ENCODE assay signal across 8 cellular contexts in the genomic region with DNA sequence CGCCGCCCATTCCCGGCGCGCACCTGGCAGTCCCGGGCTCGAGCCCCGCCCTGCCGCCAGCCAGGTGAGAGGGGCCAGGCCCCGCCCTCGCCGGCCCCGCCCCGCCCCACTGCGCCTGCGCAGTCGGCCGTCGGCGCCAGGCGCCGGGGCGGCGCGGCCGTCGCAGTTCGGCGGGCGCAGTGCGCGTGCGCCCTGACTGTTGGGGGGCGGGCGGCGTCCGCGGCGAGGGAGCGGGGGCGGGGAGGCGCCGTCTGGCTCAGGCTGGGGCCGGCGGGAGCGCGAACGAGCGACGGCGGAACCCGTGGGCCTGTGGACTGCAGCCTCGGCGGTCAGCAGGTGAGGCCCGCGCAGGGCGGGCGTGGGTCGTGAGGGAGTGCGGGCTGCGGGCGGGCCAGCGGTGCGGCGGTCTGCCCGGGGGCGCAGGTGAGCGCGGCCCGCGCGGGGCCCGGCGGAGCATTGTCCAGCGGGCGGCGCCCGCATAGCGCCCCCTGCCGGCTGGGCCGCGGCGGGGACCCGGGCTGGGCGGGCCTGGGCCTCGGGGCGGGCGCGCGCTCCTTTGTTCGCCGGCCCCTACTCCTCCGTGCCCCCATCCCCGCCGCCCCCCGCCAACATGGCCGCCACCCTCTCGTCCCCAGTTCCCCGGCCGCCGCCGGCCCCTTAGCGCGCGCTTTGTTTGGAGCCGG. TPM values are rescaled to one million over a fixed set of nuclear protein-coding genes. Genes with fewer than 3 reads are reported as not detected.
DNase-seq lines count a peak whose midpoint lies in the region; ATAC-seq and TF ChIP-seq lines count a peak whose summit lies in the region.

A gene (plus strand): TSS at position 242 of the 683 bp plus-strand sequence. CDS start 38,096 bp downstream, outside the sequence.

- H3K4me2 ChIP-seq in PC-3 (ENCODE audit: low read length): peak within 1 kb of the TSS; percentile 95

- peak; percentile 78 for ATAC-seq in GM19467 (IDR thresholded peaks at IDR 0.05; ENCODE audit: unreplicated experiment)
- ATAC-seq in PC-3: peak; percentile 86
- ATAC-seq in esophagus mucosa: peak; percentile 93

- peaks cover 7% of the 10 kb centered on the region; the same call in 1 of the 2 replicates for H3K36me3 ChIP-seq in PC-3 (ENCODE audit: low read depth, low read length)

- H3K27me3 Mint-ChIP-seq in Calu3 (ENCODE audit: unreplicated experiment): no peaks in the 10 kb centered on the region
- no peaks in the 10 kb centered on the region for H3K27me3 Mint-ChIP-seq in activated T-cell treated with anti-CD3 and anti-CD28 coated beads, Interleukin-2, amount 50 U/mL, for 24 hours

- H3K4me1 Mint-ChIP-seq in Calu3 (ENCODE audit: low read depth, unreplicated experiment): peaks cover 17% of the 10 kb centered on the region
- H3K4me1 Mint-ChIP-seq in activated T-cell treated with anti-CD3 and anti-CD28 coated beads, Interleukin-2, amount 50 U/mL, for 24 hours (ENCODE audit: low read depth): peaks cover 41% of the 10 kb centered on the region

- H3K79me2 ChIP-seq in PC-3 (ENCODE audit: low read length): peaks cover 63% of the 10 kb centered on the region

- peak; percentile 86 for DNase-seq in Calu3
- peak; percentile 44 to 63 for DNase-seq in HL-60 (ENCODE audit: low read depth in 1 of 2, low spot score in 1 of 2)
- DNase-seq in PC-3: peak; percentile 76
- peak; percentile 94 for DNase-seq in activated T-cell treated with anti-CD3 and anti-CD28 coated beads, Interleukin-2, amount 50 U/mL, for 24 hours
- DNase-seq in myocyte (ENCODE audit: low read depth): peak; percentile 77
- DNase-seq in stimulated activated CD8-positive, alpha-beta memory T cell treated with anti-CD3 and anti-CD28 coated beads, Interleukin-7, amount 100 ng/mL, for 48 hours (ENCODE audit: extremely low read depth in 1 of 2, low read depth in 1 of 2): peak; percentile 60 to 72

- H3F3A ChIP-seq in PC-3 (ENCODE audit: low read length, unreplicated experiment): no peaks in the 10 kb centered on the region

- H4K20me1 ChIP-seq in PC-3 (ENCODE audit: low read length): peaks cover 19% of the 10 kb centered on the region; the same call in 1 of the 2 replicates

- CTCF ChIA-PET in Calu3 (lab: Charles Lee): no interaction called here
- CTCF ChIA-PET in PC-3 (lab: Charles Lee): no interaction called here

- no peaks in the 10 kb centered on the region for H3K9me3 ChIP-seq in PC-3 (ENCODE audit: low read length)

- no peaks in the 10 kb centered on the region for H3K27me3 ChIP-seq in HL-60 (ENCODE audit: insufficient read depth, poor library complexity, severe bottlenecking)
- no peaks in the 10 kb centered on the region for H3K27me3 ChIP-seq in PC-3 (ENCODE audit: low read length)

- peak within 1 kb of the TSS; percentile 86 for H3K9ac ChIP-seq in PC-3 (ENCODE audit: low read length)

- no peaks in the 10 kb centered on the region for H3K9me2 ChIP-seq in PC-3 (replicated peaks; ENCODE audit: low read length)

- BruUV-seq in Calu3 (replicated peaks; lab: Mats Ljungman, UMichigan): no TSS peak
- no TSS peak for BruUV-seq in PC-3 (replicated peaks; lab: Mats Ljungman, UMichigan)

- POLR2A ChIA-PET in PC-3 (lab: Charles Lee; ENCODE audit: unreplicated experiment): interaction anchor here (0.5 kb wide), 2 partner anchors 118 to 147 kb away, joined by 10 to 13 read pairs; a partner anchor contains a TSS

- H3K27ac ChIP-seq in HL-60 (replicated peaks) (peak within 1 kb of the TSS; percentile 53), PC-3 (ENCODE audit: low read length) (peak within 1 kb of the TSS; percentile 84)

- no peaks in the 10 kb centered on the region for H3K9me3 Mint-ChIP-seq in Calu3 (ENCODE audit: low read depth, unreplicated experiment)
- no peaks in the 10 kb centered on the region for H3K9me3 Mint-ChIP-seq in activated T-cell treated with anti-CD3 and anti-CD28 coated beads, Interleukin-2, amount 50 U/mL, for 24 hours

- H2AFZ ChIP-seq in PC-3 (ENCODE audit: low read length): peak within 1 kb of the TSS; percentile 91

- H3K4me1 ChIP-seq in PC-3 (ENCODE audit: insufficient read depth, low read length): peaks cover 11% of the 10 kb centered on the region

- TF ChIP-seq CTCF in Calu3 (IDR thresholded peaks at IDR 0.05; ENCODE audit: unreplicated experiment) (no peak), HL-60 (IDR thresholded peaks at IDR 0.05; ENCODE audit: insufficient read depth, low read length) (no peak), PC-3 (conservative IDR thresholded peaks at IDR 0.05; ENCODE audit: low read depth, low read length) (no peak)

- H3K27ac Mint-ChIP-seq in Calu3 (ENCODE audit: unreplicated experiment): peak within 1 kb of the TSS; percentile 95
- peak within 1 kb of the TSS; percentile 95 for H3K27ac Mint-ChIP-seq in activated T-cell treated with anti-CD3 and anti-CD28 coated beads, Interleukin-2, amount 50 U/mL, for 24 hours

- H3K36me3 Mint-ChIP-seq in Calu3 (ENCODE audit: insufficient read depth, unreplicated experiment): peaks cover 21% of the 10 kb centered on the region
- H3K36me3 Mint-ChIP-seq in activated T-cell treated with anti-CD3 and anti-CD28 coated beads, Interleukin-2, amount 50 U/mL, for 24 hours (ENCODE audit: low read depth): peaks cover 8% of the 10 kb centered on the region

- H3K4me3 Mint-ChIP-seq in Calu3 (ENCODE audit: low read depth, unreplicated experiment): peak within 1 kb of the TSS; percentile 94
- peak within 1 kb of the TSS; percentile 88 for H3K4me3 Mint-ChIP-seq in activated T-cell treated with anti-CD3 and anti-CD28 coated beads, Interleukin-2, amount 50 U/mL, for 24 hours

- intact Hi-C loops in Calu3 (cut with micrococcal nuclease; ENCODE audit: unreplicated experiment): loop anchor here (5.0 kb wide), 2 partner anchors 191 to 281 kb away; no protein-coding TSS in a partner anchor
- intact Hi-C loops in PC-3 (cut with micrococcal nuclease): loop anchor here (1.0 to 10.0 kb wide), 4 partner anchors 116 to 284 kb away; no protein-coding TSS in a partner anchor

- H3K4me3 ChIP-seq in HL-60 (replicated peaks; ENCODE audit: insufficient read depth, low read length) (peak within 1 kb of the TSS; percentile 79), PC-3 (ENCODE audit: low read length) (peak within 1 kb of the TSS; percentile 98)

RNA-seq across cellular contexts. Expression of the gene that starts here (rescaled TPM):
- total RNA-seq in Calu3 (2022) (56.7 and 59.5 TPM in 2 replicates), PC-3 (2014; rRNA removed) (37.9 and 46.2 TPM in 2 replicates), esophagus mucosa (37.2 TPM), myocyte (63.2 and 67.2 TPM in 2 replicates)
- polyA plus RNA-seq in myocyte (2012): 46.4 TPM

Comparison
In these comparisons a context has a peak if more than half of its experiments do, and no peak if none do; other contexts are left out.
1. Peak in every context shown above with its lines: DNase-seq, ATAC-seq, H3K4me3 ChIP-seq and H3K27ac ChIP-seq.